ENCODE assay signal across 33 cellular contexts in genomic region chr4:63029380-63029779, GRCh38.
DNase-seq lines count a peak whose midpoint lies in the region; ATAC-seq, FAIRE-seq and TF ChIP-seq lines count a peak whose summit lies in the region.
"Had no signal": no experiment of that assay in that cellular context is flagged by ENCODE, and none has a peak within 500 bp of the region (broad histone marks: within the 10 kb centered on the region; RNA-seq: fewer than 3 reads in every experiment).

No MANE protein-coding gene starts in this region.

- peak overlapping the region; percentile 23 for H3K27ac Mint-ChIP-seq in activated naive CD4-positive, alpha-beta T cell treated with anti-CD3 and anti-CD28 coated beads, Interleukin-2, amount 50 U/mL, for 24 hours
- H3K27ac Mint-ChIP-seq in activated naive CD4-positive, alpha-beta T cell treated with anti-CD3 and anti-CD28 coated beads, Interleukin-2, amount 50 U/mL, for 72 hours, result no peak overlapping the region
- H3K27ac Mint-ChIP-seq: B cell; CD14-positive monocyte; CD4-positive, alpha-beta memory T cell; CD4-positive, alpha-beta T cell; CD4-positive, CD25-positive, alpha-beta regulatory T cell; CD8-positive, alpha-beta memory T cell; CD8-positive, alpha-beta T cell had no signal

- no peaks in the 10 kb centered on the region for H4K20me1 ChIP-seq in HepG2 (ENCODE audit: insufficient read depth, low read length)
- H4K20me1 ChIP-seq: BLaER1; BLaER1 treated with 17β-estradiol and CSF1 and Interleukin-3, amounts not matched to agents 10 nM and 100 nM had no signal

- intact Hi-C loops in HepG2 (cut with micrococcal nuclease; ENCODE audit: unreplicated experiment), result no loop called here
- intact Hi-C loops in right lobe of liver (cut with DNase I), result no loop called here

- TF ChIP-seq CTCF in HepG2 (CRISPR knock-in tag; IDR thresholded peaks at IDR 0.05) (no peak), right lobe of liver (IDR thresholded peaks at IDR 0.05) (no peak)

- no peaks in the 10 kb centered on the region for H3K4me1 Mint-ChIP-seq in activated naive CD4-positive, alpha-beta T cell treated with anti-CD3 and anti-CD28 coated beads, Interleukin-2, amount 50 U/mL, for 24 hours
- H3K4me1 Mint-ChIP-seq: B cell; CD14-positive monocyte; CD4-positive, alpha-beta memory T cell; CD4-positive, CD25-positive, alpha-beta regulatory T cell; CD8-positive, alpha-beta memory T cell had no signal

- TF ChIP-seq RAD21 in HepG2 (CRISPR knock-in tag; IDR thresholded peaks at IDR 0.05), result no peak

- WGBS in HepG2 (ENCODE audit: low lambda C conversion rate), result 0% methylated on average over 2 of the region's 3 CpGs
- WGBS in right lobe of liver (ENCODE audit: insufficient coverage, low coverage, low lambda C conversion rate, missing lambda C conversion rate), result 54% methylated on average over 3 of the region's 3 CpGs

- no peaks in the 10 kb centered on the region for H3K4me1 ChIP-seq in HepG2 (ENCODE audit: insufficient read depth, low read length)
- no peaks in the 10 kb centered on the region for H3K4me1 ChIP-seq in right lobe of liver
- H3K4me1 ChIP-seq: A549; BE2C; BLaER1; BLaER1 treated with 17β-estradiol and CSF1 and Interleukin-3, amounts not matched to agents 10 nM and 100 nM; Caco-2 had no signal

- FAIRE-seq in HepG2 (lab: Jason Lieb, UNC), result no peak
- FAIRE-seq: A204.1, A549, D721Med had no signal

- ATAC-seq in activated naive CD4-positive, alpha-beta T cell treated with anti-CD3 and anti-CD28 coated beads, Interleukin-2, amount 50 U/mL, for 72 hours, result no peak
- ATAC-seq in HepG2 (no peak), right lobe of liver (no peak)
- ATAC-seq: A549; CD8-positive, alpha-beta T cell had no signal

- POLR2A ChIA-PET in HepG2 (lab: Yijun Ruan, JAX), result no interaction called here

- peaks cover 6% of the 10 kb centered on the region for H3K9me3 Mint-ChIP-seq in activated naive CD4-positive, alpha-beta T cell treated with anti-CD3 and anti-CD28 coated beads, Interleukin-2, amount 50 U/mL, for 24 hours
- H3K9me3 Mint-ChIP-seq in activated naive CD4-positive, alpha-beta T cell treated with anti-CD3 and anti-CD28 coated beads, Interleukin-2, amount 50 U/mL, for 72 hours, result peaks cover 17% of the 10 kb centered on the region in 2 donors

- no peaks in the 10 kb centered on the region for H3K36me3 ChIP-seq in HepG2 (replicated peaks in 1 of 2; ENCODE audit: control insufficient read depth in 1 of 2, insufficient read depth in 2 of 2, low read length in 2 of 2)
- no peaks in the 10 kb centered on the region for H3K36me3 ChIP-seq in right lobe of liver
- H3K36me3 ChIP-seq: BE2C; BLaER1; BLaER1 treated with 17β-estradiol and CSF1 and Interleukin-3, amounts not matched to agents 10 nM and 100 nM had no signal

- no peak overlapping the region for H3K27ac ChIP-seq in HepG2 (ENCODE audit: extremely low read length, insufficient read depth, low read length)
- no peak overlapping the region for H3K27ac ChIP-seq in right lobe of liver
- H3K27ac ChIP-seq: 22Rv1; A549; BLaER1; BLaER1 treated with 17β-estradiol and CSF1 and Interleukin-3, amounts not matched to agents 10 nM and 100 nM; C4-2B had no signal

- H3K9ac ChIP-seq in HepG2 (ENCODE audit: insufficient read depth, low read depth, low read length), result no peak overlapping the region
- H3K9ac ChIP-seq: BLaER1; BLaER1 treated with 17β-estradiol and CSF1 and Interleukin-3, amounts not matched to agents 10 nM and 100 nM had no signal

- H3K79me2 ChIP-seq in HepG2 (ENCODE audit: insufficient read depth, low read length), result no peaks in the 10 kb centered on the region

- TF ChIP-seq EP300 in HepG2 (IDR thresholded peaks at IDR 0.05; ENCODE audit: low read depth in 2 of 2, low read length in 2 of 2) (no peak), HepG2 (CRISPR knock-in tag; IDR thresholded peaks at IDR 0.05; ENCODE audit: borderline replicate concordance) (no peak)

- BruUV-seq in HepG2 (replicated peaks; lab: Mats Ljungman, UMichigan), result no TSS peak

- CTCF ChIA-PET in HepG2 (lab: Yijun Ruan, JAX; ENCODE audit: low intra/inter-chr PET ratio, low total read pairs), result no interaction called here

- H3K36me3 Mint-ChIP-seq in activated naive CD4-positive, alpha-beta T cell treated with anti-CD3 and anti-CD28 coated beads, Interleukin-2, amount 50 U/mL, for 24 hours, result no peaks in the 10 kb centered on the region
- no peaks in the 10 kb centered on the region for H3K36me3 Mint-ChIP-seq in activated naive CD4-positive, alpha-beta T cell treated with anti-CD3 and anti-CD28 coated beads, Interleukin-2, amount 50 U/mL, for 72 hours
- H3K36me3 Mint-ChIP-seq: CD14-positive monocyte; CD4-positive, alpha-beta memory T cell; CD4-positive, CD25-positive, alpha-beta regulatory T cell; CD8-positive, alpha-beta memory T cell; CD8-positive, alpha-beta T cell had no signal

- in situ Hi-C loops in HepG2 (cut with HindIII; ENCODE audit: extremely low pct_ligation_motif_present, low pct_unique_long_range_greater_than_20kb), result no loop called here

- H3K9me3 ChIP-seq in HepG2 (ENCODE audit: low read length), result peaks cover 6% of the 10 kb centered on the region; the same call in 1 of the 2 replicates
- no peaks in the 10 kb centered on the region for H3K9me3 ChIP-seq in right lobe of liver
- H3K9me3 ChIP-seq: A549; BE2C; BLaER1; BLaER1 treated with 17β-estradiol and CSF1 and Interleukin-3, amounts not matched to agents 10 nM and 100 nM; Caco-2 had no signal

- H2AFZ ChIP-seq in HepG2 (ENCODE audit: low read length), result no peak overlapping the region

- H3K4me3 Mint-ChIP-seq in activated naive CD4-positive, alpha-beta T cell treated with anti-CD3 and anti-CD28 coated beads, Interleukin-2, amount 50 U/mL, for 24 hours, result no peak overlapping the region
- H3K4me3 Mint-ChIP-seq: B cell; CD14-positive monocyte; CD4-positive, alpha-beta memory T cell; CD4-positive, alpha-beta T cell; CD4-positive, CD25-positive, alpha-beta regulatory T cell; CD8-positive, alpha-beta memory T cell; CD8-positive, alpha-beta T cell had no signal

- H3K27me3 ChIP-seq in HepG2 (ENCODE audit: control insufficient read depth in 1 of 2, insufficient read depth in 2 of 2, low read length in 2 of 2) (no peaks in the 10 kb centered on the region), right lobe of liver (no peaks in the 10 kb centered on the region)
- H3K27me3 ChIP-seq: BE2C; BLaER1; BLaER1 treated with 17β-estradiol and CSF1 and Interleukin-3, amounts not matched to agents 10 nM and 100 nM had no signal

- no peaks in the 10 kb centered on the region for H3K27me3 Mint-ChIP-seq in activated naive CD4-positive, alpha-beta T cell treated with anti-CD3 and anti-CD28 coated beads, Interleukin-2, amount 50 U/mL, for 24 hours
- H3K27me3 Mint-ChIP-seq: B cell; CD4-positive, alpha-beta memory T cell; CD4-positive, alpha-beta T cell; CD8-positive, alpha-beta memory T cell had no signal

- DNase-seq in activated naive CD4-positive, alpha-beta T cell treated with anti-CD3 and anti-CD28 coated beads, Interleukin-2, amount 50 U/mL, for 72 hours (ENCODE audit: low spot score in 2 of 2), result no peak
- DNase-seq in HepG2 (ENCODE audit: low spot score) (no peak), right lobe of liver (no peak)
- DNase-seq: 8988T; ACHN; AML-193; BE2C; C1 segment of cervical spinal cord; Caco-2; Calu3; CD4-positive, alpha-beta memory T cell; CD4-positive, alpha-beta T cell; CD4-positive, CD25-positive, alpha-beta regulatory T cell; CD8-positive, alpha-beta memory T cell; CD8-positive, alpha-beta T cell; COR-L47; DMS 273 treated with DMSO at 0.1 percent for 48 hours; DMS153; DMS53; DMS79; DMS79 treated with DMSO at 0.1 percent for 48 hours; DND-41; EL had no signal

- H3K4me2 ChIP-seq in HepG2 (ENCODE audit: low read depth, low read length), result no peak overlapping the region
- H3K4me2 ChIP-seq: A549; BLaER1; BLaER1 treated with 17β-estradiol and CSF1 and Interleukin-3, amounts not matched to agents 10 nM and 100 nM had no signal

- H3K4me3 ChIP-seq in HepG2 (replicated peaks in 1 of 3; ENCODE audit: insufficient read depth in 1 of 3, low read depth in 2 of 3, low read length in 3 of 3) (no peak overlapping the region), right lobe of liver (no peak overlapping the region)
- H3K4me3 ChIP-seq: A549; BLaER1; BLaER1 treated with 17β-estradiol and CSF1 and Interleukin-3, amounts not matched to agents 10 nM and 100 nM had no signal

- TF ChIP-seq POLR2A in HepG2 (IDR thresholded peaks at IDR 0.05; ENCODE audit: insufficient read depth in 1 of 2, low read depth in 2 of 2, low read length in 2 of 2), result no peak
- TF ChIP-seq POLR2A in right lobe of liver (IDR thresholded peaks at IDR 0.05), result no peak

TF ChIP-seq in HepG2, 621 proteins besides CTCF, POLR2A, EP300 and RAD21:
- TF ChIP-seq ATF7 (IDR thresholded peaks at IDR 0.05) (peak; percentile 85), ATF7 (CRISPR knock-in tag; IDR thresholded peaks at IDR 0.05) (no peak), FOSL1 (CRISPR knock-in tag; IDR thresholded peaks at IDR 0.05; ENCODE audit: borderline replicate concordance) (no peak), ZNF660 (CRISPR knock-in tag; IDR thresholded peaks at IDR 0.05; ENCODE audit: borderline replicate concordance, low read depth) (no peak), CREB1 (IDR thresholded peaks at IDR 0.05) (peak; percentile 84), CREB1 (CRISPR knock-in tag; IDR thresholded peaks at IDR 0.05) (no peak), ZNF414 (CRISPR knock-in tag; IDR thresholded peaks at IDR 0.05) (no peak), TIGD3 (CRISPR knock-in tag; IDR thresholded peaks at IDR 0.05; ENCODE audit: borderline replicate concordance) (no peak)
